In the genomic region with DNA sequence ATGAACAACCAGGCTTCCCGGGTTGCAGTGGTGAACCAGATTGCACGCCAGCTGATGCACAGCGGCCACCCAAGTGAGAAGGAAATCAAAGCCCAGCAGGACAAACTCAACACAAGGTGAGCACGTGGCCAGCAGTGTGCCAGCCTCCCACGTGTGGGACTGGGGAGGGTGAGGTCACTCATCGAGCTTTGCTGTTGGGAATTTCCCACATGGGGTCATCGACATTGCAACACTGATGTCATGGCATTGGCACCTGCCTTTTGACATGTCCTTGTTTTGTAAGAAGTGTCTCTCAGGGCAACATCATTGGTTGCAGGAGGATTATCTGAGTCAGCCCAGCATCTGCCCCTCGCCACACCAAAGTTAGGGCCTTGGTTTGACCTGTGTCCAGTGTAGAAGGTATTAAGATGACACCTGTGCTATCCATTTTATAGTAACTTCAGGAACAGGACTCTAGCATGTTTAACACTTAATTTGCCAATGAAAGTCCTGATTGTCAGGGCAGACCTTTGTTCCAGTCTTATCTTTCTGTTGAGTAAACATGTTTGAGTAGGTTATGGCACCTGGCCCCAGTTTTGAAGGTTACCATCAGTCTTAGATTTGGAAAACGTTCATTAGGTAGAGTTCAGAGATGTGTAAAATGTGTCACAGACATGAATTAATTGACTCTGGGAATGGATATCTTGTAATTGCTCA, we compare ENCODE assay signal across 1 cellular context.
TF ChIP-seq lines count a peak whose summit lies in the region.

No MANE protein-coding gene starts in this region.

TF ChIP-seq in HepG2, 621 proteins besides CTCF, POLR2A, EP300 and RAD21 (continued from another document and continues in another):
- TF ChIP-seq, protein P1, sequence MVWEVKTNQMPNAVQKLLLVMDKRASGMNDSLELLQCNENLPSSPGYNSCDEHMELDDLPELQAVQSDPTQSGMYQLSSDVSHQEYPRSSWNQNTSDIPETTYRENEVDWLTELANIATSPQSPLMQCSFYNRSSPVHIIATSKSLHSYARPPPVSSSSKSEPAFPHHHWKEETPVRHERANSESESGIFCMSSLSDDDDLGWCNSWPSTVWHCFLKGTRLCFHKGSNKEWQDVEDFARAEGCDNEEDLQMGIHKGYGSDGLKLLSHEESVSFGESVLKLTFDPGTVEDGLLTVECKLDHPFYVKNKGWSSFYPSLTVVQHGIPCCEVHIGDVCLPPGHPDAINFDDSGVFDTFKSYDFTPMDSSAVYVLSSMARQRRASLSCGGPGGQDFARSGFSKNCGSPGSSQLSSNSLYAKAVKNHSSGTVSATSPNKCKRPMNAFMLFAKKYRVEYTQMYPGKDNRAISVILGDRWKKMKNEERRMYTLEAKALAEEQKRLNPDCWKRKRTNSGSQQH (CRISPR knock-in tag; IDR thresholded peaks at IDR 0.05; ENCODE audit: low read depth), result no peak
- TF ChIP-seq ASH2L (IDR thresholded peaks at IDR 0.05; ENCODE audit: insufficient read length, low read depth, low read length) (peak; percentile 29), SYNCRIP (IDR thresholded peaks at IDR 0.05; ENCODE audit: insufficient read depth, low read depth, low read length) (no peak), NCOA1 (CRISPR knock-in tag; IDR thresholded peaks at IDR 0.05) (no peak), RFXANK (CRISPR knock-in tag; IDR thresholded peaks at IDR 0.05) (no peak), ZNF737 (CRISPR knock-in tag; IDR thresholded peaks at IDR 0.05; ENCODE audit: borderline replicate concordance) (no peak), SMAD9 (CRISPR knock-in tag; IDR thresholded peaks at IDR 0.05) (no peak), ZNF552 (CRISPR knock-in tag; IDR thresholded peaks at IDR 0.05; ENCODE audit: borderline replicate concordance) (no peak), ARID2 (CRISPR knock-in tag; IDR thresholded peaks at IDR 0.05; ENCODE audit: borderline replicate concordance) (no peak), PHB2 (IDR thresholded peaks at IDR 0.05; ENCODE audit: partially characterized antibody) (no peak), NFIC (IDR thresholded peaks at IDR 0.05; ENCODE audit: low read length) (no peak), ZKSCAN8 (CRISPR knock-in tag; IDR thresholded peaks at IDR 0.05; ENCODE audit: borderline replicate concordance) (no peak), ZNF274 (CRISPR knock-in tag; IDR thresholded peaks at IDR 0.05) (no peak; the same call in 1 of the 2 replicates), ZNF232 (CRISPR knock-in tag; IDR thresholded peaks at IDR 0.05; ENCODE audit: borderline replicate concordance) (peak; percentile 83; the same call in 1 of the 2 replicates), TBP (CRISPR knock-in tag; IDR thresholded peaks at IDR 0.05) (no peak), ZNF564 (CRISPR knock-in tag; IDR thresholded peaks at IDR 0.05) (no peak), MIXL1 (CRISPR knock-in tag; IDR thresholded peaks at IDR 0.05) (no peak), KAT2B (IDR thresholded peaks at IDR 0.05; ENCODE audit: borderline replicate concordance, low read depth, low read length) (no peak), HIVEP1 (CRISPR knock-in tag; IDR thresholded peaks at IDR 0.05) (peak; percentile 89), ZNF225 (CRISPR knock-in tag; IDR thresholded peaks at IDR 0.05) (no peak), CREB1 (IDR thresholded peaks at IDR 0.05) (peak; percentile 54; the same call in 1 of the 2 replicates), CREB1 (CRISPR knock-in tag; IDR thresholded peaks at IDR 0.05) (peak; percentile 71; the same call in 1 of the 2 replicates), TAF1 (CRISPR knock-in tag; IDR thresholded peaks at IDR 0.05) (no peak), SIX1 (CRISPR knock-in tag; IDR thresholded peaks at IDR 0.05; ENCODE audit: borderline replicate concordance) (no peak), ZNF12 (CRISPR knock-in tag; IDR thresholded peaks at IDR 0.05) (no peak), ISL2 (CRISPR knock-in tag; IDR thresholded peaks at IDR 0.05) (peak; percentile 48; the same call in 1 of the 2 replicates), ZNF317 (CRISPR knock-in tag; IDR thresholded peaks at IDR 0.05) (no peak), NR2F2 (IDR thresholded peaks at IDR 0.05; ENCODE audit: borderline replicate concordance, low read depth) (no peak), ELF1 (CRISPR knock-in tag; IDR thresholded peaks at IDR 0.05) (peak; percentile 49)
- TF ChIP-seq, protein P2, sequence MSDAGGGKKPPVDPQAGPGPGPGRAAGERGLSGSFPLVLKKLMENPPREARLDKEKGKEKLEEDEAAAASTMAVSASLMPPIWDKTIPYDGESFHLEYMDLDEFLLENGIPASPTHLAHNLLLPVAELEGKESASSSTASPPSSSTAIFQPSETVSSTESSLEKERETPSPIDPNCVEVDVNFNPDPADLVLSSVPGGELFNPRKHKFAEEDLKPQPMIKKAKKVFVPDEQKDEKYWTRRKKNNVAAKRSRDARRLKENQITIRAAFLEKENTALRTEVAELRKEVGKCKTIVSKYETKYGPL (CRISPR knock-in tag; IDR thresholded peaks at IDR 0.05), result no peak
- TF ChIP-seq, protein P3, sequence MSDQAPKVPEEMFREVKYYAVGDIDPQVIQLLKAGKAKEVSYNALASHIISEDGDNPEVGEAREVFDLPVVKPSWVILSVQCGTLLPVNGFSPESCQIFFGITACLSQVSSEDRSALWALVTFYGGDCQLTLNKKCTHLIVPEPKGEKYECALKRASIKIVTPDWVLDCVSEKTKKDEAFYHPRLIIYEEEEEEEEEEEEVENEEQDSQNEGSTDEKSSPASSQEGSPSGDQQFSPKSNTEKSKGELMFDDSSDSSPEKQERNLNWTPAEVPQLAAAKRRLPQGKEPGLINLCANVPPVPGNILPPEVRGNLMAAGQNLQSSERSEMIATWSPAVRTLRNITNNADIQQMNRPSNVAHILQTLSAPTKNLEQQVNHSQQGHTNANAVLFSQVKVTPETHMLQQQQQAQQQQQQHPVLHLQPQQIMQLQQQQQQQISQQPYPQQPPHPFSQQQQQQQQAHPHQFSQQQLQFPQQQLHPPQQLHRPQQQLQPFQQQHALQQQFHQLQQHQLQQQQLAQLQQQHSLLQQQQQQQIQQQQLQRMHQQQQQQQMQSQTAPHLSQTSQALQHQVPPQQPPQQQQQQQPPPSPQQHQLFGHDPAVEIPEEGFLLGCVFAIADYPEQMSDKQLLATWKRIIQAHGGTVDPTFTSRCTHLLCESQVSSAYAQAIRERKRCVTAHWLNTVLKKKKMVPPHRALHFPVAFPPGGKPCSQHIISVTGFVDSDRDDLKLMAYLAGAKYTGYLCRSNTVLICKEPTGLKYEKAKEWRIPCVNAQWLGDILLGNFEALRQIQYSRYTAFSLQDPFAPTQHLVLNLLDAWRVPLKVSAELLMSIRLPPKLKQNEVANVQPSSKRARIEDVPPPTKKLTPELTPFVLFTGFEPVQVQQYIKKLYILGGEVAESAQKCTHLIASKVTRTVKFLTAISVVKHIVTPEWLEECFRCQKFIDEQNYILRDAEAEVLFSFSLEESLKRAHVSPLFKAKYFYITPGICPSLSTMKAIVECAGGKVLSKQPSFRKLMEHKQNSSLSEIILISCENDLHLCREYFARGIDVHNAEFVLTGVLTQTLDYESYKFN (CRISPR knock-in tag; conservative IDR thresholded peaks at IDR 0.05), result peak; percentile 66
- TF ChIP-seq, protein P4, sequence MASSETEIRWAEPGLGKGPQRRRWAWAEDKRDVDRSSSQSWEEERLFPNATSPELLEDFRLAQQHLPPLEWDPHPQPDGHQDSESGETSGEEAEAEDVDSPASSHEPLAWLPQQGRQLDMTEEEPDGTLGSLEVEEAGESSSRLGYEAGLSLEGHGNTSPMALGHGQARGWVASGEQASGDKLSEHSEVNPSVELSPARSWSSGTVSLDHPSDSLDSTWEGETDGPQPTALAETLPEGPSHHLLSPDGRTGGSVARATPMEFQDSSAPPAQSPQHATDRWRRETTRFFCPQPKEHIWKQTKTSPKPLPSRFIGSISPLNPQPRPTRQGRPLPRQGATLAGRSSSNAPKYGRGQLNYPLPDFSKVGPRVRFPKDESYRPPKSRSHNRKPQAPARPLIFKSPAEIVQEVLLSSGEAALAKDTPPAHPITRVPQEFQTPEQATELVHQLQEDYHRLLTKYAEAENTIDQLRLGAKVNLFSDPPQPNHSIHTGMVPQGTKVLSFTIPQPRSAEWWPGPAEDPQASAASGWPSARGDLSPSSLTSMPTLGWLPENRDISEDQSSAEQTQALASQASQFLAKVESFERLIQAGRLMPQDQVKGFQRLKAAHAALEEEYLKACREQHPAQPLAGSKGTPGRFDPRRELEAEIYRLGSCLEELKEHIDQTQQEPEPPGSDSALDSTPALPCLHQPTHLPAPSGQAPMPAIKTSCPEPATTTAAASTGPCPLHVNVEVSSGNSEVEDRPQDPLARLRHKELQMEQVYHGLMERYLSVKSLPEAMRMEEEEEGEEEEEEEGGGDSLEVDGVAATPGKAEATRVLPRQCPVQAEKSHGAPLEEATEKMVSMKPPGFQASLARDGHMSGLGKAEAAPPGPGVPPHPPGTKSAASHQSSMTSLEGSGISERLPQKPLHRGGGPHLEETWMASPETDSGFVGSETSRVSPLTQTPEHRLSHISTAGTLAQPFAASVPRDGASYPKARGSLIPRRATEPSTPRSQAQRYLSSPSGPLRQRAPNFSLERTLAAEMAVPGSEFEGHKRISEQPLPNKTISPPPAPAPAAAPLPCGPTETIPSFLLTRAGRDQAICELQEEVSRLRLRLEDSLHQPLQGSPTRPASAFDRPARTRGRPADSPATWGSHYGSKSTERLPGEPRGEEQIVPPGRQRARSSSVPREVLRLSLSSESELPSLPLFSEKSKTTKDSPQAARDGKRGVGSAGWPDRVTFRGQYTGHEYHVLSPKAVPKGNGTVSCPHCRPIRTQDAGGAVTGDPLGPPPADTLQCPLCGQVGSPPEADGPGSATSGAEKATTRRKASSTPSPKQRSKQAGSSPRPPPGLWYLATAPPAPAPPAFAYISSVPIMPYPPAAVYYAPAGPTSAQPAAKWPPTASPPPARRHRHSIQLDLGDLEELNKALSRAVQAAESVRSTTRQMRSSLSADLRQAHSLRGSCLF (CRISPR knock-in tag; IDR thresholded peaks at IDR 0.05; ENCODE audit: borderline replicate concordance), result no peak
- TF ChIP-seq, protein P5, sequence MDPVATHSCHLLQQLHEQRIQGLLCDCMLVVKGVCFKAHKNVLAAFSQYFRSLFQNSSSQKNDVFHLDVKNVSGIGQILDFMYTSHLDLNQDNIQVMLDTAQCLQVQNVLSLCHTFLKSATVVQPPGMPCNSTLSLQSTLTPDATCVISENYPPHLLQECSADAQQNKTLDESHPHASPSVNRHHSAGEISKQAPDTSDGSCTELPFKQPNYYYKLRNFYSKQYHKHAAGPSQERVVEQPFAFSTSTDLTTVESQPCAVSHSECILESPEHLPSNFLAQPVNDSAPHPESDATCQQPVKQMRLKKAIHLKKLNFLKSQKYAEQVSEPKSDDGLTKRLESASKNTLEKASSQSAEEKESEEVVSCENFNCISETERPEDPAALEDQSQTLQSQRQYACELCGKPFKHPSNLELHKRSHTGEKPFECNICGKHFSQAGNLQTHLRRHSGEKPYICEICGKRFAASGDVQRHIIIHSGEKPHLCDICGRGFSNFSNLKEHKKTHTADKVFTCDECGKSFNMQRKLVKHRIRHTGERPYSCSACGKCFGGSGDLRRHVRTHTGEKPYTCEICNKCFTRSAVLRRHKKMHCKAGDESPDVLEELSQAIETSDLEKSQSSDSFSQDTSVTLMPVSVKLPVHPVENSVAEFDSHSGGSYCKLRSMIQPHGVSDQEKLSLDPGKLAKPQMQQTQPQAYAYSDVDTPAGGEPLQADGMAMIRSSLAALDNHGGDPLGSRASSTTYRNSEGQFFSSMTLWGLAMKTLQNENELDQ (CRISPR knock-in tag; IDR thresholded peaks at IDR 0.05; ENCODE audit: borderline replicate concordance), result no peak
- TF ChIP-seq, protein P6, sequence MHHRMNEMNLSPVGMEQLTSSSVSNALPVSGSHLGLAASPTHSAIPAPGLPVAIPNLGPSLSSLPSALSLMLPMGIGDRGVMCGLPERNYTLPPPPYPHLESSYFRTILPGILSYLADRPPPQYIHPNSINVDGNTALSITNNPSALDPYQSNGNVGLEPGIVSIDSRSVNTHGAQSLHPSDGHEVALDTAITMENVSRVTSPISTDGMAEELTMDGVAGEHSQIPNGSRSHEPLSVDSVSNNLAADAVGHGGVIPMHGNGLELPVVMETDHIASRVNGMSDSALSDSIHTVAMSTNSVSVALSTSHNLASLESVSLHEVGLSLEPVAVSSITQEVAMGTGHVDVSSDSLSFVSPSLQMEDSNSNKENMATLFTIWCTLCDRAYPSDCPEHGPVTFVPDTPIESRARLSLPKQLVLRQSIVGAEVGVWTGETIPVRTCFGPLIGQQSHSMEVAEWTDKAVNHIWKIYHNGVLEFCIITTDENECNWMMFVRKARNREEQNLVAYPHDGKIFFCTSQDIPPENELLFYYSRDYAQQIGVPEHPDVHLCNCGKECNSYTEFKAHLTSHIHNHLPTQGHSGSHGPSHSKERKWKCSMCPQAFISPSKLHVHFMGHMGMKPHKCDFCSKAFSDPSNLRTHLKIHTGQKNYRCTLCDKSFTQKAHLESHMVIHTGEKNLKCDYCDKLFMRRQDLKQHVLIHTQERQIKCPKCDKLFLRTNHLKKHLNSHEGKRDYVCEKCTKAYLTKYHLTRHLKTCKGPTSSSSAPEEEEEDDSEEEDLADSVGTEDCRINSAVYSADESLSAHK (CRISPR knock-in tag; IDR thresholded peaks at IDR 0.05; ENCODE audit: borderline replicate concordance), result no peak
- TF ChIP-seq, protein P7, sequence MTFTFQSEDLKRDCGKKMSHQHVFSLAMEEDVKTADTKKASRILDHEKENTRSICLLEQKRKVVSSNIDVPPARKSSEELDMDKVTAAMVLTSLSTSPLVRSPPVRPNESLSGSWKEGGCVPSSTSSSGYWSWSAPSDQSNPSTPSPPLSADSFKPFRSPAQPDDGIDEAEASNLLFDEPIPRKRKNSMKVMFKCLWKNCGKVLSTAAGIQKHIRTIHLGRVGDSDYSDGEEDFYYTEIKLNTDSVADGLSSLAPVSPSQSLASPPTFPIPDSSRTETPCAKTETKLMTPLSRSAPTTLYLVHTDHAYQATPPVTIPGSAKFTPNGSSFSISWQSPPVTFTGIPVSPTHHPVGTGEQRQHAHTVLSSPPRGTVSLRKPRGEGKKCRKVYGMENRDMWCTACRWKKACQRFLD (CRISPR knock-in tag; IDR thresholded peaks at IDR 0.05; ENCODE audit: borderline replicate concordance), result no peak
- TF ChIP-seq, protein P8, sequence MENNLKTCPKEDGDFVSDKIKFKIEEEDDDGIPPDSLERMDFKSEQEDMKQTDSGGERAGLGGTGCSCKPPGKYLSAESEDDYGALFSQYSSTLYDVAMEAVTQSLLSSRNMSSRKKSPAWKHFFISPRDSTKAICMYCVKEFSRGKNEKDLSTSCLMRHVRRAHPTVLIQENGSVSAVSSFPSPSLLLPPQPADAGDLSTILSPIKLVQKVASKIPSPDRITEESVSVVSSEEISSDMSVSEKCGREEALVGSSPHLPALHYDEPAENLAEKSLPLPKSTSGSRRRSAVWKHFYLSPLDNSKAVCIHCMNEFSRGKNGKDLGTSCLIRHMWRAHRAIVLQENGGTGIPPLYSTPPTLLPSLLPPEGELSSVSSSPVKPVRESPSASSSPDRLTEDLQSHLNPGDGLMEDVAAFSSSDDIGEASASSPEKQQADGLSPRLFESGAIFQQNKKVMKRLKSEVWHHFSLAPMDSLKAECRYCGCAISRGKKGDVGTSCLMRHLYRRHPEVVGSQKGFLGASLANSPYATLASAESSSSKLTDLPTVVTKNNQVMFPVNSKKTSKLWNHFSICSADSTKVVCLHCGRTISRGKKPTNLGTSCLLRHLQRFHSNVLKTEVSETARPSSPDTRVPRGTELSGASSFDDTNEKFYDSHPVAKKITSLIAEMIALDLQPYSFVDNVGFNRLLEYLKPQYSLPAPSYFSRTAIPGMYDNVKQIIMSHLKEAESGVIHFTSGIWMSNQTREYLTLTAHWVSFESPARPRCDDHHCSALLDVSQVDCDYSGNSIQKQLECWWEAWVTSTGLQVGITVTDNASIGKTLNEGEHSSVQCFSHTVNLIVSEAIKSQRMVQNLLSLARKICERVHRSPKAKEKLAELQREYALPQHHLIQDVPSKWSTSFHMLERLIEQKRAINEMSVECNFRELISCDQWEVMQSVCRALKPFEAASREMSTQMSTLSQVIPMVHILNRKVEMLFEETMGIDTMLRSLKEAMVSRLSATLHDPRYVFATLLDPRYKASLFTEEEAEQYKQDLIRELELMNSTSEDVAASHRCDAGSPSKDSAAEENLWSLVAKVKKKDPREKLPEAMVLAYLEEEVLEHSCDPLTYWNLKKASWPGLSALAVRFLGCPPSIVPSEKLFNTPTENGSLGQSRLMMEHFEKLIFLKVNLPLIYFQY (CRISPR knock-in tag; IDR thresholded peaks at IDR 0.05; ENCODE audit: borderline replicate concordance), result no peak
